Comparison of ENCODE assay signal across 10 cellular contexts in genomic region chr14:73662439-73663056, GRCh38. TPM values are rescaled to one million over a fixed set of nuclear protein-coding genes. Genes with fewer than 3 reads are reported as not detected.
DNase-seq lines count a peak whose midpoint lies in the region; ATAC-seq and TF ChIP-seq lines count a peak whose summit lies in the region.
"Had no signal": no experiment of that assay in that cellular context is flagged by ENCODE, and none has a peak within 500 bp of the region (broad histone marks: within the 10 kb centered on the region; RNA-seq: fewer than 3 reads in every experiment).

No MANE protein-coding gene starts in this region.

- H3K36me3 ChIP-seq in GM23338 (ENCODE audit: insufficient read depth) (no peaks in the 10 kb centered on the region), testis (ENCODE audit: low read depth, missing control alignments) (no peaks in the 10 kb centered on the region)

- no peaks in the 10 kb centered on the region for H3F3A ChIP-seq in GM23338 (replicated peaks; ENCODE audit: low read depth)

- H3K27me3 Mint-ChIP-seq in GM23338 (ENCODE audit: insufficient read depth, low read depth, poor library complexity): peaks cover 8% of the 10 kb centered on the region
- H3K27me3 Mint-ChIP-seq: activated naive CD8-positive, alpha-beta T cell had no signal

- H3K79me2 ChIP-seq in GM23338 (replicated peaks; ENCODE audit: insufficient read depth): no peaks in the 10 kb centered on the region

- H3K9me2 ChIP-seq in GM23338 (ENCODE audit: insufficient read depth): no peaks in the 10 kb centered on the region

- H3K27me3 ChIP-seq in GM23338 (ENCODE audit: insufficient read depth): no peaks in the 10 kb centered on the region
- no peaks in the 10 kb centered on the region for H3K27me3 ChIP-seq in testis

- H3K4me2 ChIP-seq in GM23338: no peak overlapping the region

- no peak for TF ChIP-seq POLR2A in testis (IDR thresholded peaks at IDR 0.05)

- peaks cover 9% of the 10 kb centered on the region; the same call in 2 of the 3 replicates for H3K36me3 Mint-ChIP-seq in GM23338 (ENCODE audit: low read depth)

- peak; percentile 83 for DNase-seq in GM23338 (ENCODE audit: low spot score)
- peak; percentile 71 for DNase-seq in NCI-H82 treated with DMSO at 0.1 percent for 48 hours (lab: John Stamatoyannopoulos, UW; ENCODE audit: unreplicated experiment)
- peak; percentile 58 for DNase-seq in epithelial cell of proximal tubule (ENCODE audit: low read depth)
- peak; percentile 92 for DNase-seq in renal cortical epithelial cell (ENCODE audit: low read depth)
- DNase-seq in testis: no peak
- no peak for DNase-seq in activated T-cell treated with anti-CD3 and anti-CD28 coated beads, Interleukin-2, amount 50 U/mL, for 1 hour

- 84 to 92% methylated on average over 2 of the region's 2 CpGs for WGBS in testis, 2 donors

- H3K9me3 Mint-ChIP-seq in GM23338: no peaks in the 10 kb centered on the region

- H2AFZ ChIP-seq in GM23338: no peak overlapping the region

- intact Hi-C loops in testis (cut with DNase I; ENCODE audit: low total_unique reads): no loop called here

- ATAC-seq in GM23338: peak; percentile 86
- ATAC-seq in HG03571 (IDR thresholded peaks at IDR 0.05; ENCODE audit: unreplicated experiment): no peak
- ATAC-seq in GM21786 (IDR thresholded peaks at IDR 0.05; ENCODE audit: unreplicated experiment): no peak

- peak overlapping the region; percentile 91 for H3K27ac Mint-ChIP-seq in GM23338
- H3K27ac Mint-ChIP-seq: activated naive CD8-positive, alpha-beta T cell had no signal

- H3K9me3 ChIP-seq in testis: no peaks in the 10 kb centered on the region

- H3K4me1 Mint-ChIP-seq in GM23338: no peaks in the 10 kb centered on the region

- H3K4me3 ChIP-seq in GM23338: no peak overlapping the region
- no peak overlapping the region for H3K4me3 ChIP-seq in epithelial cell of proximal tubule (ENCODE audit: low read depth, low read length)
- H3K4me3 ChIP-seq in testis: no peak overlapping the region

- H3K27ac ChIP-seq in GM23338 (ENCODE audit: low read depth) (peak overlapping the region; percentile 23; the same call in 1 of the 2 replicates), testis (no peak overlapping the region)

- TF ChIP-seq CTCF in GM23338 (conservative IDR thresholded peaks at IDR 0.05; ENCODE audit: low read depth in 2 of 2) (peak; percentile 55 to 57), epithelial cell of proximal tubule (conservative IDR thresholded peaks at IDR 0.05; ENCODE audit: low read depth, low read length) (peak; percentile 59), testis (IDR thresholded peaks at IDR 0.05) (no peak)

- no peak overlapping the region for H3K4me3 Mint-ChIP-seq in GM23338
- H3K4me3 Mint-ChIP-seq: activated naive CD8-positive, alpha-beta T cell had no signal

- H3K4me1 ChIP-seq in GM23338 (ENCODE audit: insufficient read depth) (no peaks in the 10 kb centered on the region), testis (peaks cover 2% of the 10 kb centered on the region)

- no peaks in the 10 kb centered on the region for H4K20me1 ChIP-seq in GM23338 (replicated peaks; ENCODE audit: insufficient read depth)

TF ChIP-seq in GM23338, 12 proteins besides CTCF, POLR2A, EP300 and RAD21:
- TF ChIP-seq CREB1 (CRISPR knock-in tag; IDR thresholded peaks at IDR 0.05; ENCODE audit: low read depth): 0 out of 2 replicates have a peak, but pooled peaks have one; percentile 18
- no peak for TF ChIP-seq REST (IDR thresholded peaks at IDR 0.05; ENCODE audit: unreplicated experiment)

RNA-seq across cellular contexts. Expression of gene DNAL1, which starts 17.8 kb away (rescaled TPM):
- 7.6 and 10.6 TPM in 2 replicates for total RNA-seq in GM23338 (2014; rRNA removed; shearing (Covaris generic))
- polyA plus RNA-seq in GM23338 (2016; fragmentation: Nextera tagmentation; extraction: Ambion mirVana): 23.6 and 29.3 TPM in 2 replicates
- 2.6 and 3.7 TPM in 2 replicates for total RNA-seq in epithelial cell of proximal tubule
- total RNA-seq in renal cortical epithelial cell: 21.2 and 25.2 TPM in 2 replicates
- total RNA-seq in testis: 10 to 100 TPM; 14.6 to 19.0 TPM
- polyA plus RNA-seq in testis (ENCODE audit: insufficient read depth, low read depth, low replicate concordance): 136 TPM

RNA-seq across cellular contexts. Expression of gene ACOT6, which starts 50.2 kb away (rescaled TPM):
- 0.83 TPM in 1 of 2 replicates, not detected in the other for total RNA-seq in GM23338 (2014; rRNA removed; shearing (Covaris generic))
- 0.24 and 0.44 TPM in 2 replicates for polyA plus RNA-seq in GM23338 (2016; fragmentation: Nextera tagmentation; extraction: Ambion mirVana)
- total RNA-seq in epithelial cell of proximal tubule: 0.07 TPM in 1 of 2 replicates, not detected in the other
- not detected in 2 replicates for total RNA-seq in renal cortical epithelial cell
- 1 to 10 TPM in 1 of 2 donors, under 1 TPM in 1; 0.94 to 1.2 TPM for total RNA-seq in testis
- 0.57 TPM for polyA plus RNA-seq in testis (ENCODE audit: insufficient read depth, low read depth, low replicate concordance)
- total RNA-seq: right cardiac atrium had no signal
- polyA plus RNA-seq: right cardiac atrium had no signal

RNA-seq across cellular contexts. Expression of gene PNMA1, which starts 51.6 kb away (rescaled TPM):
- 32.9 and 35.6 TPM in 2 replicates for total RNA-seq in GM23338 (2014; rRNA removed; shearing (Covaris generic))
- polyA plus RNA-seq in GM23338 (2016; fragmentation: Nextera tagmentation; extraction: Ambion mirVana) (18.2 and 19.6 TPM in 2 replicates), testis (ENCODE audit: insufficient read depth, low read depth, low replicate concordance) (184 TPM)
- total RNA-seq in epithelial cell of proximal tubule (22.9 and 23.6 TPM in 2 replicates), renal cortical epithelial cell (15.3 and 86.2 TPM in 2 replicates), testis (10 to 100 TPM; 74.8 to 85.6 TPM)

Comparison
In these comparisons a context has a peak if more than half of its experiments do, and no peak if none do; other contexts are left out.
1. DNase-seq: peak in GM23338 (single experiment), NCI-H82 treated with DMSO at 0.1 percent for 48 hours (single experiment), epithelial cell of proximal tubule (single experiment) and renal cortical epithelial cell (single experiment); none in testis (single experiment) and activated T-cell treated with anti-CD3 and anti-CD28 coated beads, Interleukin-2, amount 50 U/mL, for 1 hour (single experiment).
2. CTCF ChIP-seq: peak in GM23338 (2 of 2) and epithelial cell of proximal tubule (single experiment); none in testis (0 of 3).